In genomic region chr3:3999340-3999739, GRCh38 we compare ENCODE assay signal across 5 cellular contexts.
TF ChIP-seq lines count a peak whose summit lies in the region.

No MANE protein-coding gene starts in this region.

TF ChIP-seq in HEK293, 187 proteins besides CTCF, POLR2A, EP300 and RAD21:
- TF ChIP-seq ZNF146 (tag by site-specific recombination; IDR thresholded peaks at IDR 0.05), result peak; percentile 65; the same call in 1 of the 2 replicates

TF ChIP-seq in SK-N-SH treated with all-trans-retinoic acid at 6 μM for 48 hours, 23 proteins besides CTCF, POLR2A, EP300 and RAD21:
- peak; percentile 81 for TF ChIP-seq ZNF8 (CRISPR knock-in tag; IDR thresholded peaks at IDR 0.05)

TF ChIP-seq in WTC11, 78 proteins besides CTCF, POLR2A, EP300 and RAD21:
- TF ChIP-seq GTF2I (CRISPR knock-in tag; conservative IDR thresholded peaks at IDR 0.05), result 0 out of 2 replicates have a peak, but pooled peaks have one; percentile 27

TF ChIP-seq in K562, 482 proteins besides CTCF, POLR2A, EP300 and RAD21:
- TF ChIP-seq ZNF146 (CRISPR knock-in tag; IDR thresholded peaks at IDR 0.05; ENCODE audit: unreplicated experiment), result peak; percentile 75
- TF ChIP-seq RBM25 (IDR thresholded peaks at IDR 0.05; ENCODE audit: low read depth, low read length, severe bottlenecking), result peak; percentile 55
TF ChIP-seq in K562: peak in this region for 2; not testable (repeated sequence) for 480.

TF ChIP-seq in H1, 55 proteins besides CTCF, POLR2A, EP300 and RAD21:
- 0 out of 2 replicates have a peak, but pooled peaks have one; percentile 31 for TF ChIP-seq KDM1A (IDR thresholded peaks at IDR 0.05; ENCODE audit: borderline replicate concordance, low read length)
